Comparison of ENCODE assay signal across 11 cellular contexts in the genomic region with DNA sequence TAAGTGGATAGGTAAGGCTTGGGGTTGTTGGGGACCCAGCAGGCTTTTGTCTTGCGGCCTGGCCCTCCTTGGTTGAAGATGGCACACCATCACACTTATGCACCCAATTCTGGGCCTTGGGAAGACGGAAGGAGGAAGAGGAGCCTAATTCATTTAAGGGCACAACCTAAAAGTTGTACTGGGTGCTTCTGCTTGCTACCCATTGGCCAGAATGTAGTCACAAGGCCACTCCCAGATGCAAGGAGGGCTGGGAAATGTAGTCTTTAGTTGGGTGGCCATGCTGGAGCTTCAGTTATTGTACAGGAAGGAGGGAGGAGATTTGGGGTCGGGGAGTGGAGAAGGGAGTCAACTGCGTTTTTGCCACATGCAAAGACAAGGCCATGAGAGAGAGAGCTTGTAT.
DNase-seq lines count a peak whose midpoint lies in the region; ATAC-seq, FAIRE-seq and TF ChIP-seq lines count a peak whose summit lies in the region.
"Had no signal": no experiment of that assay in that cellular context is flagged by ENCODE, and none has a peak within 500 bp of the region (broad histone marks: within the 10 kb centered on the region; RNA-seq: fewer than 3 reads in every experiment).

No MANE protein-coding gene starts in this region.

- no peaks in the 10 kb centered on the region for H3K36me3 Mint-ChIP-seq in MCF 10A (ENCODE audit: insufficient read depth, unreplicated experiment)
- H3K36me3 Mint-ChIP-seq: activated naive CD4-positive, alpha-beta T cell treated with anti-CD3 and anti-CD28 coated beads, Interleukin-2, amount 50 U/mL, for 72 hours; memory B cell had no signal

- H3K79me1 ChIP-seq in H1 (ENCODE audit: low read depth, low read length), result no peaks in the 10 kb centered on the region

- H3K4ac ChIP-seq in H1 (replicated peaks; ENCODE audit: insufficient read length, low read depth, low read length), result no peak overlapping the region

- no peak overlapping the region; the same call in 1 of the 2 replicates for H4K8ac ChIP-seq in H1 (ENCODE audit: extremely low read depth, insufficient read depth, low read length)

- POLR2A ChIA-PET in MCF 10A (lab: Yijun Ruan, JAX) (interaction anchor here (0.7 to 1.9 kb wide), 2 partner anchors 8 to 112 kb away, joined by 3 to 9 read pairs; no protein-coding TSS in a partner anchor), PC-3 (lab: Charles Lee; ENCODE audit: unreplicated experiment) (no interaction called here), H1 (lab: Charles Lee; ENCODE audit: partially characterized antibody) (interaction anchor here (1.0 to 1.8 kb wide), 2 partner anchors 18 to 167 kb away, joined by 4 to 5 read pairs; no protein-coding TSS in a partner anchor)

- no peak overlapping the region for H4K91ac ChIP-seq in H1 (replicated peaks; ENCODE audit: insufficient read length, low read length)

- H3K23me2 ChIP-seq in H1 (ENCODE audit: low read depth, low read length), result no peaks in the 10 kb centered on the region

- no peak for TF ChIP-seq EP300 in H1 (IDR thresholded peaks at IDR 0.05; ENCODE audit: borderline replicate concordance in 1 of 2, low read depth in 2 of 2, low read length in 2 of 2)

- TF ChIP-seq POLR2A in breast epithelium (IDR thresholded peaks at IDR 0.05) (no peak), H1 (IDR thresholded peaks at IDR 0.05; ENCODE audit: control extremely low read depth in 1 of 2, low read depth in 2 of 2, low read length in 2 of 2) (no peak)

- no peaks in the 10 kb centered on the region for H3K4me1 ChIP-seq in breast epithelium
- no peaks in the 10 kb centered on the region for H3K4me1 ChIP-seq in PC-3 (ENCODE audit: insufficient read depth, low read length)
- H3K4me1 ChIP-seq in H1 (replicated peaks in 1 of 4; ENCODE audit: control insufficient read depth in 3 of 4, insufficient read depth in 4 of 4, low read length in 3 of 4), result peaks cover 0 to 5% (median 0%) of the 10 kb centered on the region in 4 experiments; a peak in 1 of 7 replicates

- no peak overlapping the region for H3K23ac ChIP-seq in H1 (ENCODE audit: insufficient read length)

- H3K27me3 ChIP-seq in breast epithelium (no peaks in the 10 kb centered on the region), PC-3 (ENCODE audit: low read length) (no peaks in the 10 kb centered on the region), H1 (replicated peaks in 1 of 4; ENCODE audit: control insufficient read depth in 3 of 4, extremely low read depth in 1 of 4, insufficient read depth in 3 of 4, low read length in 3 of 4) (no peaks in the 10 kb centered on the region)

- H3K4me1 Mint-ChIP-seq in MCF 10A (ENCODE audit: insufficient read depth, unreplicated experiment), result peaks cover 12% of the 10 kb centered on the region
- no peaks in the 10 kb centered on the region for H3K4me1 Mint-ChIP-seq in stimulated activated naive CD8-positive, alpha-beta T cell treated with anti-CD3 and anti-CD28 coated beads, Interleukin-15, amount 100 ng/mL, for 72 hours

- H2BK15ac ChIP-seq in H1 (ENCODE audit: low read length), result no peak overlapping the region

- no peaks in the 10 kb centered on the region for H3K27me3 Mint-ChIP-seq in MCF 10A (ENCODE audit: insufficient read depth, unreplicated experiment)
- peaks cover 18% of the 10 kb centered on the region for H3K27me3 Mint-ChIP-seq in stimulated activated naive CD8-positive, alpha-beta T cell treated with anti-CD3 and anti-CD28 coated beads, Interleukin-15, amount 100 ng/mL, for 72 hours

- H3K56ac ChIP-seq in H1 (replicated peaks; ENCODE audit: insufficient read length, low read depth, low read length), result no peak overlapping the region

- no peak overlapping the region for H2AK5ac ChIP-seq in H1 (ENCODE audit: low read depth, low read length)

- H3K4me3 Mint-ChIP-seq in MCF 10A (ENCODE audit: unreplicated experiment), result no peak overlapping the region
- H3K4me3 Mint-ChIP-seq in stimulated activated naive CD8-positive, alpha-beta T cell treated with anti-CD3 and anti-CD28 coated beads, Interleukin-15, amount 100 ng/mL, for 72 hours, result no peak overlapping the region
- H3K4me3 Mint-ChIP-seq: memory B cell had no signal

- H2AFZ ChIP-seq in PC-3 (ENCODE audit: low read length) (peak overlapping the region; percentile 26; the same call in 1 of the 2 replicates), H1 (ENCODE audit: low read length) (peak overlapping the region; percentile 59)

- peak; percentile 48; the same call in 1 of the 2 replicates for ATAC-seq in PC-3
- ATAC-seq in stimulated activated naive CD8-positive, alpha-beta T cell treated with anti-CD3 and anti-CD28 coated beads, Interleukin-15, amount 100 ng/mL, for 72 hours, result peak; percentile 31
- ATAC-seq in GM21717 (IDR thresholded peaks at IDR 0.05; ENCODE audit: unreplicated experiment), result no peak

- H3K9me2 ChIP-seq in PC-3 (replicated peaks; ENCODE audit: low read length), result no peaks in the 10 kb centered on the region

- no peak overlapping the region for H4K5ac ChIP-seq in H1 (ENCODE audit: insufficient read length, low read depth, low read length)

- TF ChIP-seq CTCF in MCF 10A (IDR thresholded peaks at IDR 0.05; ENCODE audit: unreplicated experiment), result no peak
- TF ChIP-seq CTCF in breast epithelium (IDR thresholded peaks at IDR 0.05), result no peak
- TF ChIP-seq CTCF in PC-3 (conservative IDR thresholded peaks at IDR 0.05; ENCODE audit: low read depth, low read length), result no peak
- TF ChIP-seq CTCF in H1 (IDR thresholded peaks at IDR 0.05; ENCODE audit: control extremely low read depth in 1 of 3, insufficient read depth in 1 of 3, low read depth in 1 of 3, low read length in 3 of 3), result no peak

- no peak overlapping the region for H3K27ac ChIP-seq in breast epithelium
- no peak overlapping the region for H3K27ac ChIP-seq in PC-3 (ENCODE audit: low read length)
- no peak overlapping the region for H3K27ac ChIP-seq in H1 (ENCODE audit: low read depth, low read length)

- H3K14ac ChIP-seq in H1 (ENCODE audit: insufficient read length), result no peak overlapping the region

- no peaks in the 10 kb centered on the region for H3K9me3 ChIP-seq in breast epithelium
- H3K9me3 ChIP-seq in PC-3 (ENCODE audit: low read length), result no peaks in the 10 kb centered on the region
- no peaks in the 10 kb centered on the region for H3K9me3 ChIP-seq in H1 (ENCODE audit: insufficient read depth in 2 of 2, low read depth in 1 of 2, low read length in 1 of 2)

- 67% methylated on average over 4 of the region's 4 CpGs; no CpG with 5 or more reads in 1 of the 2 experiments for WGBS in H1 (ENCODE audit: extremely low coverage in 1 of 2, insufficient coverage in 1 of 2, insufficient read length in 1 of 2, insufficient replicate concordance in 2 of 2, low coverage in 1 of 2, low lambda C conversion rate in 2 of 2, missing lambda C conversion rate in 1 of 2), 2 experiments

- no peak overlapping the region for H3K18ac ChIP-seq in H1 (ENCODE audit: extremely low read depth, low read length)

- intact Hi-C loops in MCF 10A (cut with micrococcal nuclease), result no loop called here
- intact Hi-C loops in breast epithelium (cut with DNase I; ENCODE audit: low total_unique reads), result loop anchor here (10.0 kb wide), 1 partner anchor 1834 kb away; no protein-coding TSS in a partner anchor
- intact Hi-C loops in PC-3 (cut with micrococcal nuclease), result no loop called here

- H3K4me2 ChIP-seq in PC-3 (ENCODE audit: low read length) (no peak overlapping the region), H1 (ENCODE audit: insufficient read depth in 1 of 2, low read depth in 2 of 2, low read length in 2 of 2) (no peak overlapping the region)

- H3K4me3 ChIP-seq in breast epithelium (no peak overlapping the region), PC-3 (ENCODE audit: low read length) (no peak overlapping the region), H1 (ENCODE audit: extremely low read depth in 1 of 4, insufficient read depth in 2 of 4, low read depth in 3 of 4, low read length in 4 of 4) (no peak overlapping the region)

- BruUV-seq in MCF 10A (replicated peaks; lab: Mats Ljungman, UMichigan) (no TSS peak), PC-3 (replicated peaks; lab: Mats Ljungman, UMichigan) (no TSS peak)

- FAIRE-seq in H1 (lab: Jason Lieb, UNC) (peak; percentile 28), frontal cortex (lab: Jason Lieb, UNC) (no peak)
- FAIRE-seq: urothelium cell line had no signal

- no peak overlapping the region for H2BK120ac ChIP-seq in H1 (replicated peaks; ENCODE audit: low read depth, low read length)

- no peak overlapping the region for H2BK20ac ChIP-seq in H1 (ENCODE audit: low read length)

- CTCF ChIA-PET in MCF 10A (lab: Yijun Ruan, JAX), result interaction anchor here (0.9 kb wide), 1 partner anchor 10 kb away, joined by 4 read pairs; no protein-coding TSS in a partner anchor
- CTCF ChIA-PET in PC-3 (lab: Charles Lee), result no interaction called here
- CTCF ChIA-PET in H1 (lab: Charles Lee; ENCODE audit: partially characterized antibody), result interaction anchor here (0.9 to 9.7 kb wide), 6 partner anchors 9 to 29 kb away, joined by 3 to 89 read pairs (median 8); no protein-coding TSS in a partner anchor

- H3K27ac Mint-ChIP-seq in MCF 10A (ENCODE audit: low read depth, unreplicated experiment), result no peak overlapping the region
- no peak overlapping the region for H3K27ac Mint-ChIP-seq in stimulated activated naive CD8-positive, alpha-beta T cell treated with anti-CD3 and anti-CD28 coated beads, Interleukin-15, amount 100 ng/mL, for 72 hours
- H3K27ac Mint-ChIP-seq: activated naive CD4-positive, alpha-beta T cell treated with anti-CD3 and anti-CD28 coated beads, Interleukin-2, amount 50 U/mL, for 72 hours; memory B cell had no signal

- peaks cover 7% of the 10 kb centered on the region for H3K9me3 Mint-ChIP-seq in MCF 10A (ENCODE audit: unreplicated experiment)
- no peaks in the 10 kb centered on the region for H3K9me3 Mint-ChIP-seq in stimulated activated naive CD8-positive, alpha-beta T cell treated with anti-CD3 and anti-CD28 coated beads, Interleukin-15, amount 100 ng/mL, for 72 hours
- H3K9me3 Mint-ChIP-seq: activated naive CD4-positive, alpha-beta T cell treated with anti-CD3 and anti-CD28 coated beads, Interleukin-2, amount 50 U/mL, for 72 hours; memory B cell had no signal

- H2BK12ac ChIP-seq in H1 (ENCODE audit: low read depth, low read length), result no peak overlapping the region

- no peaks in the 10 kb centered on the region for H3F3A ChIP-seq in PC-3 (ENCODE audit: low read length, unreplicated experiment)

- H3K36me3 ChIP-seq in breast epithelium (no peaks in the 10 kb centered on the region), PC-3 (ENCODE audit: low read depth, low read length) (no peaks in the 10 kb centered on the region), H1 (ENCODE audit: control insufficient read depth in 2 of 4, insufficient read depth in 4 of 4, low read length in 3 of 4) (no peaks in the 10 kb centered on the region)

- DNase-seq in MCF 10A (ENCODE audit: unreplicated experiment), result peak; percentile 46
- no peak for DNase-seq in breast epithelium (ENCODE audit: low spot score in 2 of 2)
- DNase-seq in PC-3, result no peak
- no peak for DNase-seq in H1 (ENCODE audit: low read depth in 1 of 2, low spot score in 2 of 2)
- no peak for DNase-seq in stimulated activated naive CD8-positive, alpha-beta T cell treated with anti-CD3 and anti-CD28 coated beads, Interleukin-15, amount 100 ng/mL, for 72 hours
- DNase-seq in frontal cortex (ENCODE audit: low spot score in 2 of 2), result no peak
- no peak for DNase-seq in pons (ENCODE audit: low spot score)

- no peak for TF ChIP-seq RAD21 in H1 (IDR thresholded peaks at IDR 0.05 in 1 of 2, conservative IDR thresholded peaks at IDR 0.05 in 1 of 2; ENCODE audit: low read depth in 2 of 2, low read length in 2 of 2)

- H3K9ac ChIP-seq in PC-3 (ENCODE audit: low read length) (no peak overlapping the region), H1 (replicated peaks in 1 of 4; ENCODE audit: extremely low read depth in 1 of 4, low read depth in 3 of 4, low read length in 3 of 4) (no peak overlapping the region)

- H3K79me2 ChIP-seq in PC-3 (ENCODE audit: low read length) (no peaks in the 10 kb centered on the region), H1 (ENCODE audit: control insufficient read depth in 1 of 2, insufficient read depth in 2 of 2, low read length in 2 of 2) (no peaks in the 10 kb centered on the region)

- no peaks in the 10 kb centered on the region for H4K20me1 ChIP-seq in PC-3 (ENCODE audit: low read length)
- H4K20me1 ChIP-seq in H1 (replicated peaks in 1 of 2; ENCODE audit: control insufficient read depth in 1 of 2, insufficient read depth in 2 of 2, low read length in 2 of 2), result no peaks in the 10 kb centered on the region

- no peak overlapping the region for H2BK5ac ChIP-seq in H1 (ENCODE audit: low read depth, low read length)
